ENCODE assay signal across 21 cellular contexts in genomic region chr18:2331496-2331895, GRCh38.
DNase-seq lines count a peak whose midpoint lies in the region; FAIRE-seq and TF ChIP-seq lines count a peak whose summit lies in the region.
"Had no signal": no experiment of that assay in that cellular context is flagged by ENCODE, and none has a peak within 500 bp of the region (broad histone marks: within the 10 kb centered on the region; RNA-seq: fewer than 3 reads in every experiment).

No MANE protein-coding gene starts in this region.

- no peak overlapping the region for H3K4me3 Mint-ChIP-seq in endodermal cell
- H3K4me3 Mint-ChIP-seq in progenitor cell of endocrine pancreas (ENCODE audit: low read depth) = no peak overlapping the region
- H3K4me3 Mint-ChIP-seq: CD4-positive, alpha-beta T cell; GM23338 had no signal

- FAIRE-seq in GM12891 (lab: Jason Lieb, UNC) = no peak
- FAIRE-seq: A204.1, H54 had no signal

- H3K27ac ChIP-seq in WERI-Rb-1 = no peak overlapping the region
- H3K27ac ChIP-seq in endodermal cell (ENCODE audit: low read depth, low read length) = no peak overlapping the region
- H3K27ac ChIP-seq: C4-2B, HL-60 had no signal

- peak overlapping the region; percentile 25 for H3K4me3 ChIP-seq in WERI-Rb-1 (ENCODE audit: low read depth, low read length)
- no peak overlapping the region for H3K4me3 ChIP-seq in endodermal cell (ENCODE audit: low read length)
- H3K4me3 ChIP-seq: GM23338 had no signal

- TF ChIP-seq POLR2A in GM12891 (IDR thresholded peaks at IDR 0.05; ENCODE audit: low read depth, low read length) = no peak

- H3K9ac ChIP-seq in endodermal cell (ENCODE audit: extremely low read depth, low read length, poor library complexity, severe bottlenecking) = no peak overlapping the region

- peak overlapping the region; percentile 32 for H3K27ac Mint-ChIP-seq in endodermal cell
- peak overlapping the region; percentile 19 for H3K27ac Mint-ChIP-seq in progenitor cell of endocrine pancreas
- H3K27ac Mint-ChIP-seq: CD4-positive, alpha-beta T cell; GM23338 had no signal

- H3K27me3 ChIP-seq in WERI-Rb-1 (ENCODE audit: insufficient read depth, low read depth, severe bottlenecking) (no peaks in the 10 kb centered on the region), endodermal cell (ENCODE audit: control insufficient read depth, insufficient read depth, low read length, poor library complexity, severe bottlenecking) (no peaks in the 10 kb centered on the region)

- H3K9me3 ChIP-seq in WERI-Rb-1 (ENCODE audit: severe bottlenecking) = no peaks in the 10 kb centered on the region
- H3K9me3 ChIP-seq in endodermal cell (ENCODE audit: control insufficient read depth, low read length) = no peaks in the 10 kb centered on the region
- H3K9me3 ChIP-seq: Caco-2 had no signal

- H3K4me1 ChIP-seq in endodermal cell (ENCODE audit: control insufficient read depth, insufficient read depth, low read length) = peaks cover 15% of the 10 kb centered on the region

- peaks cover 50% of the 10 kb centered on the region for H3K4me1 Mint-ChIP-seq in endodermal cell
- H3K4me1 Mint-ChIP-seq in progenitor cell of endocrine pancreas (ENCODE audit: low read depth) = peaks cover 13% of the 10 kb centered on the region
- H3K4me1 Mint-ChIP-seq: GM23338 had no signal

- H3K36me3 ChIP-seq in WERI-Rb-1 (no peaks in the 10 kb centered on the region), endodermal cell (ENCODE audit: control insufficient read depth, insufficient read depth, low read length) (no peaks in the 10 kb centered on the region)

- TF ChIP-seq CTCF in WERI-Rb-1 (IDR thresholded peaks at IDR 0.05; ENCODE audit: low read depth, low read length) (no peak), endodermal cell (conservative IDR thresholded peaks at IDR 0.05) (no peak), progenitor cell of endocrine pancreas (IDR thresholded peaks at IDR 0.05; ENCODE audit: unreplicated experiment) (no peak)

- H3K9me3 Mint-ChIP-seq in endodermal cell = no peaks in the 10 kb centered on the region
- H3K9me3 Mint-ChIP-seq in progenitor cell of endocrine pancreas (ENCODE audit: low read depth) = no peaks in the 10 kb centered on the region
- H3K9me3 Mint-ChIP-seq: CD4-positive, alpha-beta T cell; GM23338 had no signal

- peak; percentile 91 for DNase-seq in NCI-H82 (lab: John Stamatoyannopoulos, UW)
- DNase-seq in WERI-Rb-1 = no peak
- DNase-seq in endodermal cell = no peak
- DNase-seq in progenitor cell of endocrine pancreas (ENCODE audit: low spot score, unreplicated experiment) = no peak
- no peak for DNase-seq in GM12891 (ENCODE audit: insufficient read length, low spot score)
- DNase-seq in NCI-H1417 treated with DMSO at 0.1 percent for 48 hours (lab: John Stamatoyannopoulos, UW) = no peak
- DNase-seq in NCI-H345 treated with DMSO at 0.1 percent for 48 hours (lab: John Stamatoyannopoulos, UW; ENCODE audit: unreplicated experiment) = no peak
- no peak for DNase-seq in iPS-NIHi11 (ENCODE audit: low spot score)
- DNase-seq: ACHN; AML-193; Caco-2; CD4-positive, alpha-beta T cell; DMS153; DMS79; GDM1; HCEC 1CT had no signal

- no peaks in the 10 kb centered on the region for H3K27me3 Mint-ChIP-seq in endodermal cell (ENCODE audit: insufficient read depth)
- H3K27me3 Mint-ChIP-seq in progenitor cell of endocrine pancreas = peaks cover 7% of the 10 kb centered on the region

- 91 to 100% methylated on average over 2 of the region's 4 CpGs for WGBS in endodermal cell (ENCODE audit: insufficient coverage in 1 of 2, insufficient read length in 1 of 2), 2 experiments

- no peaks in the 10 kb centered on the region for H3K36me3 Mint-ChIP-seq in endodermal cell (ENCODE audit: low read depth)
- no peaks in the 10 kb centered on the region for H3K36me3 Mint-ChIP-seq in progenitor cell of endocrine pancreas (ENCODE audit: insufficient read depth)

TF ChIP-seq in GM12891, 5 proteins besides CTCF, POLR2A, EP300 and RAD21:
- TF ChIP-seq SPI1 (IDR thresholded peaks at IDR 0.05; ENCODE audit: low read depth, low read length) (no peak), POLR2AphosphoS5 (IDR thresholded peaks at IDR 0.05; ENCODE audit: low read depth, low read length) (no peak), PAX5 (IDR thresholded peaks at IDR 0.05; ENCODE audit: insufficient read depth, low read length, severe bottlenecking) (no peak), TAF1 (IDR thresholded peaks at IDR 0.05; ENCODE audit: low read depth, low read length) (no peak), POU2F2 (IDR thresholded peaks at IDR 0.05; ENCODE audit: low read depth, low read length) (no peak)
TF ChIP-seq in GM12891: peak in this region for 0.
